In genomic region chr6:45922728-45923351, GRCh38 we compare ENCODE assay signal across 8 cellular contexts.
A peak's percentile ranks its signal among the peaks of the same experiment; 100 is the strongest.
DNase-seq lines count a peak whose midpoint lies in the region; ATAC-seq and TF ChIP-seq lines count a peak whose summit lies in the region.

No MANE protein-coding gene starts in this region.

- POLR2A ChIA-PET in activated CD4-positive, alpha-beta T cell treated with anti-CD3 and anti-CD28 coated beads, Interleukin-2, amount 10 ng/mL, durations not matched to agents 7 days and 5 days (lab: Charles Lee), result interaction anchor here (1.0 kb wide), 1 partner anchor 121 kb away, joined by 4 read pairs; no protein-coding TSS in a partner anchor

- DNase-seq in AG09319 (ENCODE audit: extremely low read depth, low read depth), result peak; percentile 81
- DNase-seq in NCI-H2081 treated with DMSO at 0.1 percent for 48 hours (lab: John Stamatoyannopoulos, UW), result peak; percentile 10
- DNase-seq in activated CD4-positive, alpha-beta T cell treated with anti-CD3 and anti-CD28 coated beads, Interleukin-2, amount 10 ng/mL, durations not matched to agents 7 days and 5 days, result peak; percentile 76
- DNase-seq in effector CD4-positive, alpha-beta T cell, result peak; percentile 16
- peak; percentile 87 for DNase-seq in medulla oblongata (ENCODE audit: extremely low spot score)
- DNase-seq in stimulated activated CD8-positive, alpha-beta memory T cell treated with anti-CD3 and anti-CD28 coated beads, Interleukin-15, amount 100 ng/mL, for 1 hour (ENCODE audit: low read depth), result peak; percentile 19

- H3K27me3 Mint-ChIP-seq in activated CD4-positive, alpha-beta T cell treated with anti-CD3 and anti-CD28 coated beads, Interleukin-2, amount 10 ng/mL, durations not matched to agents 7 days and 5 days, result no peaks in the 10 kb centered on the region

- TF ChIP-seq CTCF in AG09319 (IDR thresholded peaks at IDR 0.05; ENCODE audit: low read depth, low read length), result peak; percentile 88

- peaks cover 43% of the 10 kb centered on the region for H3K4me1 Mint-ChIP-seq in activated CD4-positive, alpha-beta T cell treated with anti-CD3 and anti-CD28 coated beads, Interleukin-2, amount 10 ng/mL, durations not matched to agents 7 days and 5 days

- CTCF ChIA-PET in activated CD4-positive, alpha-beta T cell treated with anti-CD3 and anti-CD28 coated beads, Interleukin-2, amount 10 ng/mL, durations not matched to agents 7 days and 5 days (lab: Charles Lee), result interaction anchor here (0.6 to 3.6 kb wide), 40 partner anchors 9 to 1447 kb away, joined by 3 to 17 read pairs (median 3); no protein-coding TSS in a partner anchor

- H3K36me3 Mint-ChIP-seq in activated CD4-positive, alpha-beta T cell treated with anti-CD3 and anti-CD28 coated beads, Interleukin-2, amount 10 ng/mL, durations not matched to agents 7 days and 5 days (ENCODE audit: low read depth), result no peaks in the 10 kb centered on the region

- ATAC-seq in GM18867 (IDR thresholded peaks at IDR 0.05; ENCODE audit: unreplicated experiment) (peak; percentile 36), HG03342 (IDR thresholded peaks at IDR 0.05; ENCODE audit: unreplicated experiment) (no peak)

- H3K9me3 Mint-ChIP-seq in activated CD4-positive, alpha-beta T cell treated with anti-CD3 and anti-CD28 coated beads, Interleukin-2, amount 10 ng/mL, durations not matched to agents 7 days and 5 days, result no peaks in the 10 kb centered on the region

- H3K4me3 Mint-ChIP-seq in activated CD4-positive, alpha-beta T cell treated with anti-CD3 and anti-CD28 coated beads, Interleukin-2, amount 10 ng/mL, durations not matched to agents 7 days and 5 days, result no peak overlapping the region

- peak overlapping the region; percentile 58 for H3K27ac Mint-ChIP-seq in activated CD4-positive, alpha-beta T cell treated with anti-CD3 and anti-CD28 coated beads, Interleukin-2, amount 10 ng/mL, durations not matched to agents 7 days and 5 days

Comparison
In these comparisons a context has a peak if more than half of its experiments do, and no peak if none do; other contexts are left out.
1. DNase-seq: peak in every context shown above with its lines; median percentile 87 in medulla oblongata; 81 in AG09319; 76 in activated CD4-positive, alpha-beta T cell treated with anti-CD3 and anti-CD28 coated beads, Interleukin-2, amount 10 ng/mL, durations not matched to agents 7 days and 5 days; 19 in stimulated activated CD8-positive, alpha-beta memory T cell treated with anti-CD3 and anti-CD28 coated beads, Interleukin-15, amount 100 ng/mL, for 1 hour; 16 in effector CD4-positive, alpha-beta T cell; 10 in NCI-H2081 treated with DMSO at 0.1 percent for 48 hours.